ENCODE assay signal across 11 cellular contexts in the genomic region with DNA sequence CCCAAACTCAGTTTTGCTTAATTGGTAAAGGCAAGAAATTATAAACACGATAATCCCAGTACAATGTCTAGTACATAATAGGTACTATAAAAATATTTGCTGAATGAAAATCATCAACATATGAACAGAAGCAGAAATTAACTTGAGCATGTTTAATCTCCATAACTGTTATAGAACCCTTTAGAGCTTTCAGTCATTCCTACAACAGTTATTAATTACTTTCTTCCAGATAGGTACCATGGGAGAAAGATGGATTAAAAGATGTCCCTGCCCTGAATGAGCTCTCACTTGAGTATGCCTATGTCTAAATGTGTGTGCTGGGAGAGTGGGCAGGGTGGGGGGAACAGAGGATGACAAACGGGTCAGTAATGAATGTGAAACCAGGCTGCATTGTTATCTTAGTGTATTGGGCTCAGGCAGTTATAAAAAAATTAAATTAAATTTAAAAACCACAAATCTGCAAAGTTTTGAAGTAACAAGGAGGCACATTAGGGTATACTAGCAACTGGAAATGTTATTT. TPM values are rescaled to one million over a fixed set of nuclear protein-coding genes. Genes with fewer than 3 reads are reported as not detected.
DNase-seq lines count a peak whose midpoint lies in the region; ATAC-seq, FAIRE-seq and TF ChIP-seq lines count a peak whose summit lies in the region.
"Had no signal": no experiment of that assay in that cellular context is flagged by ENCODE, and none has a peak within 500 bp of the region (broad histone marks: within the 10 kb centered on the region; RNA-seq: fewer than 3 reads in every experiment).

No MANE protein-coding gene starts in this region.

- TF ChIP-seq CTCF in kidney (IDR thresholded peaks at IDR 0.05; ENCODE audit: borderline replicate concordance, extremely low read depth, insufficient read depth) (no peak), transverse colon (IDR thresholded peaks at IDR 0.05) (no peak)

- H3K4me3 ChIP-seq in kidney (ENCODE audit: low read length in 2 of 2) (peak overlapping the region; percentile 93 to 96), transverse colon (peak overlapping the region in 1 of 4 donors; percentile 90)

- ATAC-seq in activated naive CD4-positive, alpha-beta T cell treated with anti-CD3 and anti-CD28 coated beads, Interleukin-2, amount 50 U/mL, for 72 hours = no peak
- ATAC-seq: left lobe of liver had no signal

- peaks cover 5% of the 10 kb centered on the region for H3K36me3 Mint-ChIP-seq in activated naive CD4-positive, alpha-beta T cell treated with anti-CD3 and anti-CD28 coated beads for 36 hours (ENCODE audit: low read depth)
- H3K36me3 Mint-ChIP-seq in activated naive CD4-positive, alpha-beta T cell treated with anti-CD3 and anti-CD28 coated beads, Interleukin-2, amount 50 U/mL, for 72 hours = peaks cover 14 to 21% of the 10 kb centered on the region in 2 donors

- peaks cover 65% of the 10 kb centered on the region for H3K4me1 Mint-ChIP-seq in activated naive CD4-positive, alpha-beta T cell treated with anti-CD3 and anti-CD28 coated beads for 36 hours (ENCODE audit: low read depth)

- intact Hi-C loops in activated naive CD4-positive, alpha-beta T cell treated with anti-CD3 and anti-CD28 coated beads for 36 hours (cut with micrococcal nuclease) = loop anchor here (5.0 kb wide), 3 partner anchors 279 to 851 kb away; a partner anchor contains a TSS
- intact Hi-C loops in kidney (cut with DNase I) = no loop called here
- intact Hi-C loops in transverse colon (cut with DNase I; ENCODE audit: low total_unique reads) = no loop called here

- no peaks in the 10 kb centered on the region for H3K27me3 ChIP-seq in transverse colon

- H3K9me3 ChIP-seq in kidney (ENCODE audit: control insufficient read depth in 1 of 2, low read length in 2 of 2) (no peaks in the 10 kb centered on the region), transverse colon (no peaks in the 10 kb centered on the region)

- peak overlapping the region; percentile 46 for H3K4me3 Mint-ChIP-seq in activated naive CD4-positive, alpha-beta T cell treated with anti-CD3 and anti-CD28 coated beads for 36 hours

- no peak for TF ChIP-seq EP300 in transverse colon (IDR thresholded peaks at IDR 0.05; ENCODE audit: low read depth)

- WGBS in transverse colon (ENCODE audit: low coverage in 1 of 2), 2 donors = 0 to 24% methylated on average over 2 of the region's 2 CpGs

- FAIRE-seq in kidney (lab: Jason Lieb, UNC) = no peak
- FAIRE-seq: H1 had no signal

- in situ Hi-C loops in transverse colon (cut with MboI; ENCODE audit: low pct_ligation_motif_present in 1 of 4, low pct_unique_long_range_greater_than_20kb in 1 of 4, low sequenced_read_pairs in 3 of 4) = no loop called here

- TF ChIP-seq POLR2A in transverse colon (IDR thresholded peaks at IDR 0.05) = no peak

- H3K9me3 Mint-ChIP-seq in activated naive CD4-positive, alpha-beta T cell treated with anti-CD3 and anti-CD28 coated beads for 36 hours = no peaks in the 10 kb centered on the region
- H3K9me3 Mint-ChIP-seq in activated naive CD4-positive, alpha-beta T cell treated with anti-CD3 and anti-CD28 coated beads, Interleukin-2, amount 50 U/mL, for 72 hours = peaks cover 0 to 9% of the 10 kb centered on the region in 2 donors

- H3K4me1 ChIP-seq in kidney (ENCODE audit: control insufficient read depth in 1 of 2, insufficient read depth in 1 of 2, low read depth in 1 of 2, low read length in 2 of 2) (peaks cover 16 to 37% of the 10 kb centered on the region in 2 donors), transverse colon (peaks cover 14 to 79% (median 46%) of the 10 kb centered on the region in 4 donors)

- H3K36me3 ChIP-seq in kidney (ENCODE audit: control insufficient read depth in 1 of 2, insufficient read depth in 2 of 2, low read length in 2 of 2) = no peaks in the 10 kb centered on the region
- H3K36me3 ChIP-seq in transverse colon = no peaks in the 10 kb centered on the region

- DNase-seq in activated naive CD4-positive, alpha-beta T cell treated with anti-CD3 and anti-CD28 coated beads for 36 hours = no peak
- no peak for DNase-seq in activated naive CD4-positive, alpha-beta T cell treated with anti-CD3 and anti-CD28 coated beads, Interleukin-2, amount 50 U/mL, for 16 hours
- no peak for DNase-seq in activated naive CD4-positive, alpha-beta T cell treated with anti-CD3 and anti-CD28 coated beads, Interleukin-2, amount 50 U/mL, for 72 hours (ENCODE audit: low spot score in 2 of 2)
- DNase-seq in kidney (no peak), transverse colon (no peak), NCI-H146 (lab: John Stamatoyannopoulos, UW) (no peak), NCI-H2107 (lab: John Stamatoyannopoulos, UW) (no peak), activated gamma-delta T cell treated with Interleukin-2 at 50 U/mL for 16 hours (no peak)
- DNase-seq: NCI-H1930 had no signal

- H3K9ac ChIP-seq in kidney (ENCODE audit: low read length in 2 of 2) = no peak overlapping the region

- H3K27ac ChIP-seq in kidney (ENCODE audit: low read depth in 2 of 2, low read length in 2 of 2) (peak overlapping the region in 1 of 2 donors; percentile 13), transverse colon (peak overlapping the region; percentile 90 to 98 (median 96))

- H3K27me3 Mint-ChIP-seq in activated naive CD4-positive, alpha-beta T cell treated with anti-CD3 and anti-CD28 coated beads for 36 hours (ENCODE audit: low read depth) = no peaks in the 10 kb centered on the region

- H3K27ac Mint-ChIP-seq in activated naive CD4-positive, alpha-beta T cell treated with anti-CD3 and anti-CD28 coated beads for 36 hours = no peak overlapping the region
- peak overlapping the region; percentile 15 to 94 for H3K27ac Mint-ChIP-seq in activated naive CD4-positive, alpha-beta T cell treated with anti-CD3 and anti-CD28 coated beads, Interleukin-2, amount 50 U/mL, for 72 hours

- CTCF ChIA-PET in activated naive CD4-positive, alpha-beta T cell treated with anti-CD3 and anti-CD28 coated beads for 36 hours (lab: Charles Lee) = interaction anchor here (0.6 kb wide), 2 partner anchors 217 to 221 kb away, joined by 3 read pairs; no protein-coding TSS in a partner anchor

RNA-seq across cellular contexts. Expression of a gene that starts 2.4 kb away (rescaled TPM):
- 10 to 100 TPM; 56.0 to 57.0 TPM for total RNA-seq in activated naive CD4-positive, alpha-beta T cell treated with anti-CD3 and anti-CD28 coated beads for 36 hours
- total RNA-seq in activated naive CD4-positive, alpha-beta T cell treated with anti-CD3 and anti-CD28 coated beads, Interleukin-2, amount 50 U/mL, for 72 hours = 10 to 100 TPM; 56.4 to 59.9 TPM
- total RNA-seq in kidney = 91.3 TPM
- polyA plus RNA-seq in kidney (ENCODE audit: insufficient read depth, low read depth, low replicate concordance) = 17.5 TPM
- 10 to 100 TPM; 43.8 to 74.0 (median 59.9) TPM for total RNA-seq in transverse colon
